12 cellular contexts compared by ENCODE assay signal in genomic region chr1:16013908-16014258, GRCh38. TPM values are rescaled to one million over a fixed set of nuclear protein-coding genes. Genes with fewer than 3 reads are reported as not detected.
DNase-seq lines count a peak whose midpoint lies in the region; ATAC-seq and TF ChIP-seq lines count a peak whose summit lies in the region.
"Had no signal": no experiment of that assay in that cellular context is flagged by ENCODE, and none has a peak within 500 bp of the region (broad histone marks: within the 10 kb centered on the region; RNA-seq: fewer than 3 reads in every experiment).

No MANE protein-coding gene starts in this region.

- H3K4me1 Mint-ChIP-seq in Calu3 (ENCODE audit: low read depth, unreplicated experiment): peaks cover 8% of the 10 kb centered on the region
- H3K4me1 Mint-ChIP-seq in activated T-helper 17 cell treated with anti-CD3 and anti-CD28 coated beads, Interleukin-2, amount 50 U/mL, for 72 hours: no peaks in the 10 kb centered on the region

- H3K27me3 Mint-ChIP-seq in Calu3 (ENCODE audit: unreplicated experiment): peaks cover 3% of the 10 kb centered on the region
- peaks cover 18% of the 10 kb centered on the region for H3K27me3 Mint-ChIP-seq in activated T-helper 17 cell treated with anti-CD3 and anti-CD28 coated beads, Interleukin-2, amount 50 U/mL, for 72 hours

- no peak for DNase-seq in Calu3
- DNase-seq in NCI-H2171 (lab: John Stamatoyannopoulos, UW): no peak
- no peak for DNase-seq in DMS 273 treated with DMSO at 0.1 percent for 48 hours (lab: John Stamatoyannopoulos, UW)
- no peak for DNase-seq in stimulated activated CD4-positive, alpha-beta T cell treated with anti-CD3 and anti-CD28 coated beads, Interleukin-15, amount 100 ng/mL, for 24 hours
- DNase-seq: GOT3, Karpas-422 had no signal

- H3K4me1 ChIP-seq in rectal smooth muscle tissue (ENCODE audit: control insufficient read depth, insufficient read depth, low read length): peaks cover 36% of the 10 kb centered on the region

- H3K27ac ChIP-seq in rectal smooth muscle tissue (ENCODE audit: low read depth, low read length): peak overlapping the region; percentile 99

- H3K36me3 ChIP-seq in rectal smooth muscle tissue (ENCODE audit: control insufficient read depth, insufficient read depth, low read length): no peaks in the 10 kb centered on the region
- H3K36me3 ChIP-seq: BE2C had no signal

- intact Hi-C loops in Calu3 (cut with micrococcal nuclease; ENCODE audit: unreplicated experiment): no loop called here

- H3K9me3 ChIP-seq in iPS-18c (ENCODE audit: control insufficient read depth, insufficient read depth, low read length): no peaks in the 10 kb centered on the region
- H3K9me3 ChIP-seq: BE2C had no signal

- ATAC-seq in activated T-helper 17 cell treated with anti-CD3 and anti-CD28 coated beads, Interleukin-2, amount 50 U/mL, for 72 hours (replicated peaks): no peak
- ATAC-seq in GM21529 (IDR thresholded peaks at IDR 0.05; ENCODE audit: unreplicated experiment): no peak

- H3K27me3 ChIP-seq in rectal smooth muscle tissue (ENCODE audit: control insufficient read depth, insufficient read depth, low read length): no peaks in the 10 kb centered on the region
- H3K27me3 ChIP-seq: BE2C had no signal

- peak overlapping the region; percentile 41 for H3K4me3 Mint-ChIP-seq in Calu3 (ENCODE audit: low read depth, unreplicated experiment)
- H3K4me3 Mint-ChIP-seq in activated T-helper 17 cell treated with anti-CD3 and anti-CD28 coated beads, Interleukin-2, amount 50 U/mL, for 72 hours: peak overlapping the region; percentile 11

- peaks cover 4% of the 10 kb centered on the region for H3K36me3 Mint-ChIP-seq in Calu3 (ENCODE audit: insufficient read depth, unreplicated experiment)
- H3K36me3 Mint-ChIP-seq in activated T-helper 17 cell treated with anti-CD3 and anti-CD28 coated beads, Interleukin-2, amount 50 U/mL, for 72 hours (ENCODE audit: low read depth): no peaks in the 10 kb centered on the region

- H3K9ac ChIP-seq in rectal smooth muscle tissue (ENCODE audit: low read length): no peak overlapping the region

- no peak for TF ChIP-seq CTCF in Calu3 (IDR thresholded peaks at IDR 0.05; ENCODE audit: unreplicated experiment)

- BruUV-seq in Calu3 (replicated peaks; lab: Mats Ljungman, UMichigan): no TSS peak

- 0 out of 2 replicates have a peak overlapping the region, but pooled peaks have one; percentile 42 for H3K4me3 ChIP-seq in iPS-18c (ENCODE audit: insufficient read depth, low read depth, low read length)
- no peak overlapping the region for H3K4me3 ChIP-seq in rectal smooth muscle tissue (ENCODE audit: low read length)

- CTCF ChIA-PET in Calu3 (lab: Charles Lee): no interaction called here

- H3K9me3 Mint-ChIP-seq in Calu3 (ENCODE audit: low read depth, unreplicated experiment): no peaks in the 10 kb centered on the region
- H3K9me3 Mint-ChIP-seq in activated T-helper 17 cell treated with anti-CD3 and anti-CD28 coated beads, Interleukin-2, amount 50 U/mL, for 72 hours: no peaks in the 10 kb centered on the region

- no peak overlapping the region for H3K27ac Mint-ChIP-seq in Calu3 (ENCODE audit: unreplicated experiment)
- H3K27ac Mint-ChIP-seq in activated T-helper 17 cell treated with anti-CD3 and anti-CD28 coated beads, Interleukin-2, amount 50 U/mL, for 72 hours: no peak overlapping the region

RNA-seq across cellular contexts. Expression of gene HSPB7, which starts 4.0 kb away (rescaled TPM):
- total RNA-seq in Calu3 (2022): not detected in 2 replicates
- total RNA-seq in activated T-helper 17 cell treated with anti-CD3 and anti-CD28 coated beads, Interleukin-2, amount 50 U/mL, for 72 hours: not detected
- total RNA-seq: endothelial cell of umbilical vein had no signal

RNA-seq across cellular contexts. Expression of gene CLCNKA, which starts 8.0 kb away (rescaled TPM):
- total RNA-seq in Calu3 (2022): not detected in 2 replicates
- total RNA-seq in activated T-helper 17 cell treated with anti-CD3 and anti-CD28 coated beads, Interleukin-2, amount 50 U/mL, for 72 hours: under 1 TPM in 1 of 2 donors, not detected in 1; 0.40 TPM
- total RNA-seq: endothelial cell of umbilical vein had no signal

RNA-seq across cellular contexts. Expression of gene SRARP, which starts 9.8 kb away (rescaled TPM):
- total RNA-seq in Calu3 (2022): not detected in 2 replicates
- total RNA-seq in activated T-helper 17 cell treated with anti-CD3 and anti-CD28 coated beads, Interleukin-2, amount 50 U/mL, for 72 hours: not detected
- total RNA-seq: endothelial cell of umbilical vein had no signal

RNA-seq across cellular contexts. Expression of gene CLCNKB, which starts 29.7 kb away (rescaled TPM):
- total RNA-seq in Calu3 (2022): not detected in 2 replicates
- total RNA-seq in activated T-helper 17 cell treated with anti-CD3 and anti-CD28 coated beads, Interleukin-2, amount 50 U/mL, for 72 hours: under 1 TPM in 1 of 2 donors, not detected in 1; 0.13 TPM
- total RNA-seq: endothelial cell of umbilical vein had no signal

RNA-seq across cellular contexts. Expression of gene ZBTB17, which starts 38.0 kb away (rescaled TPM):
- total RNA-seq in Calu3 (2022): 22.1 and 26.6 TPM in 2 replicates
- 100 to 1,000 TPM in 1 of 2 donors, 10 to 100 TPM in 1; 62.0 to 135 TPM for total RNA-seq in activated T-helper 17 cell treated with anti-CD3 and anti-CD28 coated beads, Interleukin-2, amount 50 U/mL, for 72 hours
